Comparison of ENCODE assay signal across 1 cellular context in the genomic region with DNA sequence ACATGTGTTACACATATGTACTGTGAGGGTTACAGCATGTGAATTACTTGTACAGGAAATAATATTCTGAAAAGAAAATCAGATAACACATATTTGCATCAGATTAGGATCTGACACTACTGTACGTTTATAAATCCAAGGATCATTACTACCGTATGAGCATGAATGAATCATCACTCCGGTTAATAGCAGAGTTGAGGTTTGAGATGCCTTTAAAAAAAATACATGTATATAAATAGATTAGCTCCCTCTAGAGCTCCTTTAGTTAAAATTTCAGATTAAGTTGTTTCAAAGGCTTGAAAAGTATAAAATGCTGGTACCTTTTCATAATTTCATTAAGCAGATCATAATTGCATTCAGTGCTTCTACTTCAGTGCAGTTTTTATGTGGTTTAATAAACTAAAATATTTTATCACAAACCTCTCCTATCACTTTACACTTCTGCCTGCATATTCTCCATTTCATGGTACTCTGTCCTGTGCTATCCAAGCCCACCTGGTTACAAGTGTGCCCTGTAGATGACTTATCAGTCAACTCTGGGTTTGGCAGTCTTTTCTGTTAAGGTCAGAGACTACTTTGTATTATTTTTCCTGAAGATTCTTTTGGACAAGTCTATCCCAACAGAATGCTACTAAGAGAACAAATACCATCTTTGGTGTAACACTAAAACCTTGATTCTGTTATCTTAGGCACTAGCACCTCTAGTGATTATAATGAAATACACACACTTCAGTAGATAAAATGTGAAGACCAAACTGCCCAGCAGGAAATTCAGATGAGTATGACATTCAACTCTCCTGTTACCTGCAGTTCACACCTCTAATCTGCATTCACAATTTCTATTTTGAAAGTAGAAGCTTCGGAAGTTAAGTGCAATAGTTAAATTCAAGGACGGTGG.
TF ChIP-seq lines count a peak whose summit lies in the region.

No MANE protein-coding gene starts in this region.

TF ChIP-seq in A549, 52 proteins besides CTCF, POLR2A, EP300 and RAD21 (continued from another document):
- TF ChIP-seq, protein P1, sequence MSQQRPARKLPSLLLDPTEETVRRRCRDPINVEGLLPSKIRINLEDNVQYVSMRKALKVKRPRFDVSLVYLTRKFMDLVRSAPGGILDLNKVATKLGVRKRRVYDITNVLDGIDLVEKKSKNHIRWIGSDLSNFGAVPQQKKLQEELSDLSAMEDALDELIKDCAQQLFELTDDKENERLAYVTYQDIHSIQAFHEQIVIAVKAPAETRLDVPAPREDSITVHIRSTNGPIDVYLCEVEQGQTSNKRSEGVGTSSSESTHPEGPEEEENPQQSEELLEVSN (IDR thresholded peaks at IDR 0.05; ENCODE audit: borderline replicate concordance, low read depth) = no peak
- TF ChIP-seq NFE2L2 (conservative IDR thresholded peaks at IDR 0.05; ENCODE audit: low read length) (no peak), EHMT2 (IDR thresholded peaks at IDR 0.05; ENCODE audit: low read depth) (no peak), BHLHE40 (IDR thresholded peaks at IDR 0.05; ENCODE audit: low read depth, low read length) (no peak), RNF2 (IDR thresholded peaks at IDR 0.05; ENCODE audit: borderline replicate concordance, low read depth) (no peak)
- TF ChIP-seq, protein P2, sequence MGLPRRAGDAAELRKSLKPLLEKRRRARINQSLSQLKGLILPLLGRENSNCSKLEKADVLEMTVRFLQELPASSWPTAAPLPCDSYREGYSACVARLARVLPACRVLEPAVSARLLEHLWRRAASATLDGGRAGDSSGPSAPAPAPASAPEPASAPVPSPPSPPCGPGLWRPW (IDR thresholded peaks at IDR 0.05) = no peak
TF ChIP-seq in A549: peak in this region for 0.
